18 cellular contexts compared by ENCODE assay signal in the genomic region with DNA sequence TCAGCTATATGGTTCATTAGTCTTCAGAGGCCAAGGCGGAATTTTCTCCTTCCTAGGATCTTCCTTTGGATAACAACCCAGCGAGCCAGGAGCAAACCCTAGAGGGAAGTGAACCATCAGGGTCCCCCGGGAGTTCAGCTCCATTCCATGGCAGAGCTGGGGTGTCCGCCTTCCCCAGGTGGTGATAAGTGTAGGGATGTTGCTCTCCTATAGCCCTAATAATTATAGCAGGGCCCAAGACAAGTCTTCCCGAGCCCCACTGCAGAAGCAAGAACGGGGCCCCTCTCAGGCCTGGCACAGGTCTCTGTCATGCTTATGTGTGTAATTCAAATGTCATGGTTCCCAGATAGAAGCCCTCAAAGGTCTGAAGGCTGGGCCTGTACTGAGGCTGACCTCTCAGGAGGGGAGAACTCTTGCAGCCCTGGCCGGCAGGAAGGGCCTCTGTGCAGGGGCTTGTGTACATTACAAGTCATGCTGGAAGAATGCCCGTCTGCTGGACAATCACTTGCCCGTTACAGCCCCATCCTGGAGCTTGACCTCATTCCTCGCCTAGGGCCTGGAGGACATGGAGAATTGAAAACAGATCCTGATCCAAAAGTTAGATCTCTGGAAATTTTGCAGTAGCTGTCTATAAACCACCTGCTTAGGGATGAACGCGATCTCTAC. TPM values are rescaled to one million over a fixed set of nuclear protein-coding genes. Genes with fewer than 3 reads are reported as not detected.
DNase-seq lines count a peak whose midpoint lies in the region; ATAC-seq and TF ChIP-seq lines count a peak whose summit lies in the region.
"Had no signal": no experiment of that assay in that cellular context is flagged by ENCODE, and none has a peak within 500 bp of the region (broad histone marks: within the 10 kb centered on the region; RNA-seq: fewer than 3 reads in every experiment).

No MANE protein-coding gene starts in this region.

- H3K9me3 ChIP-seq in smooth muscle cell (replicated peaks; ENCODE audit: low read depth): no peaks in the 10 kb centered on the region
- H3K9me3 ChIP-seq in thyroid gland: no peaks in the 10 kb centered on the region
- H3K9me3 ChIP-seq: mucosa of descending colon had no signal

- peak; percentile 28 for DNase-seq in GM13976 (ENCODE audit: low spot score)
- peak; percentile 37 for DNase-seq in fibroblast of villous mesenchyme (ENCODE audit: low read depth)
- DNase-seq in smooth muscle cell (lab: John Stamatoyannopoulos, UW; ENCODE audit: unreplicated experiment): no peak
- no peak for DNase-seq in GOT3 (lab: John Stamatoyannopoulos, UW)
- no peak for DNase-seq in activated T-cell treated with anti-CD3 and anti-CD28 coated beads, Interleukin-2, amount 50 U/mL, for 4 hours
- DNase-seq in thyroid gland: no peak
- DNase-seq: activated naive CD4-positive, alpha-beta T cell treated with anti-CD3 and anti-CD28 coated beads, Interleukin-2, amount 50 U/mL, for 16 hours; CD8-positive, alpha-beta T cell; foreskin melanocyte; KG1; NCI-H187 treated with DMSO at 0.1 percent for 48 hours; NCI-H748 treated with DMSO at 0.1 percent for 48 hours; SHP77; stimulated activated naive CD8-positive, alpha-beta T cell treated with anti-CD3 and anti-CD28 coated beads, Interleukin-15, Interleukin-2, amounts not matched to agents 100 U/mL and 50 U/mL, for 24 hours had no signal

- H3K36me3 Mint-ChIP-seq in activated T-cell treated with anti-CD3 and anti-CD28 coated beads, Interleukin-2, amount 50 U/mL, for 4 hours (ENCODE audit: insufficient read depth): no peaks in the 10 kb centered on the region
- H3K36me3 Mint-ChIP-seq: CD8-positive, alpha-beta T cell had no signal

- no peak overlapping the region for H3K9ac ChIP-seq in smooth muscle cell (ENCODE audit: low read depth)

- H3K4me3 ChIP-seq in fibroblast of villous mesenchyme (ENCODE audit: low read depth, low read length) (no peak overlapping the region), smooth muscle cell (no peak overlapping the region), thyroid gland (replicated peaks in 1 of 3) (no peak overlapping the region)
- H3K4me3 ChIP-seq: mucosa of descending colon had no signal

- no peak overlapping the region for H2AFZ ChIP-seq in smooth muscle cell (ENCODE audit: low read depth)

- intact Hi-C loops in thyroid gland (cut with DNase I): no loop called here

- TF ChIP-seq CTCF in GM13976 (IDR thresholded peaks at IDR 0.05; ENCODE audit: borderline replicate concordance, control extremely low read depth, extremely low read depth, insufficient read depth, missing control alignments) (no peak), VCaP (conservative IDR thresholded peaks at IDR 0.05) (no peak), fibroblast of villous mesenchyme (IDR thresholded peaks at IDR 0.05; ENCODE audit: insufficient read depth, low read depth, low read length) (no peak), smooth muscle cell (IDR thresholded peaks at IDR 0.05; ENCODE audit: borderline replicate concordance, insufficient read depth, poor library complexity, severe bottlenecking) (no peak), thyroid gland (IDR thresholded peaks at IDR 0.05) (no peak)

- H3K4me2 ChIP-seq in smooth muscle cell: peak overlapping the region; percentile 12

- H3K9me3 Mint-ChIP-seq in activated T-cell treated with anti-CD3 and anti-CD28 coated beads, Interleukin-2, amount 50 U/mL, for 4 hours: no peaks in the 10 kb centered on the region
- H3K9me3 Mint-ChIP-seq: CD8-positive, alpha-beta T cell; dendritic cell treated with granulocyte-macrophage colony-stimulating factor and Interleukin-4, amounts not matched to agents 40 ng/mL and 50 ng/mL, for 4 days had no signal

- H3K79me2 ChIP-seq in smooth muscle cell (ENCODE audit: low read depth): no peaks in the 10 kb centered on the region

- H3K27me3 ChIP-seq in smooth muscle cell (ENCODE audit: low read depth) (peaks cover 11% of the 10 kb centered on the region), thyroid gland (no peaks in the 10 kb centered on the region)

- in situ Hi-C loops in GM13976 (cut with MboI; ENCODE audit: low sequenced_read_pairs, unreplicated experiment): no loop called here

- no peak overlapping the region for H3K4me3 Mint-ChIP-seq in activated T-cell treated with anti-CD3 and anti-CD28 coated beads, Interleukin-2, amount 50 U/mL, for 4 hours
- H3K4me3 Mint-ChIP-seq: CD8-positive, alpha-beta T cell; dendritic cell treated with granulocyte-macrophage colony-stimulating factor and Interleukin-4, amounts not matched to agents 40 ng/mL and 50 ng/mL, for 4 days had no signal

- H3K27ac ChIP-seq in VCaP (peak overlapping the region; percentile 70), smooth muscle cell (ENCODE audit: low read depth) (no peak overlapping the region), thyroid gland (no peak overlapping the region)

- no peaks in the 10 kb centered on the region for H4K20me1 ChIP-seq in smooth muscle cell (ENCODE audit: low read depth)

- peaks cover 6% of the 10 kb centered on the region for H3K27me3 Mint-ChIP-seq in activated T-cell treated with anti-CD3 and anti-CD28 coated beads, Interleukin-2, amount 50 U/mL, for 4 hours (ENCODE audit: low read depth)

- TF ChIP-seq POLR2A in thyroid gland (IDR thresholded peaks at IDR 0.05): no peak
- no peak for TF ChIP-seq POLR2A in GM18505 (IDR thresholded peaks at IDR 0.05; ENCODE audit: borderline replicate concordance, extremely low read depth, insufficient read depth, insufficient read length)

- peaks cover 5% of the 10 kb centered on the region for H3K4me1 ChIP-seq in smooth muscle cell (ENCODE audit: low read depth)
- no peaks in the 10 kb centered on the region for H3K4me1 ChIP-seq in thyroid gland

- 65% methylated on average over 12 of the region's 12 CpGs for WGBS in smooth muscle cell (ENCODE audit: low lambda C conversion rate)
- 73 to 79% methylated on average over 11 to 12 of the region's 12 CpGs for WGBS in thyroid gland, 2 donors

- no peaks in the 10 kb centered on the region for H3K36me3 ChIP-seq in smooth muscle cell (ENCODE audit: low read depth)
- H3K36me3 ChIP-seq in thyroid gland: no peaks in the 10 kb centered on the region

- no peaks in the 10 kb centered on the region for H3K4me1 Mint-ChIP-seq in activated T-cell treated with anti-CD3 and anti-CD28 coated beads, Interleukin-2, amount 50 U/mL, for 4 hours (ENCODE audit: low read depth)

- ATAC-seq in activated T-cell treated with anti-CD3 and anti-CD28 coated beads, Interleukin-2, amount 50 U/mL, for 4 hours: no peak
- ATAC-seq in GM18505 (IDR thresholded peaks at IDR 0.05; ENCODE audit: unreplicated experiment): no peak
- ATAC-seq: CD8-positive, alpha-beta T cell; mucosa of descending colon; stimulated activated naive CD8-positive, alpha-beta T cell treated with anti-CD3 and anti-CD28 coated beads, Interleukin-15, Interleukin-2, amounts not matched to agents 100 U/mL and 50 U/mL, for 24 hours had no signal

- H3F3A ChIP-seq in smooth muscle cell (ENCODE audit: low read depth): no peaks in the 10 kb centered on the region

RNA-seq across cellular contexts. Expression of a gene that starts 17.3 kb away (rescaled TPM):
- total RNA-seq in fibroblast of villous mesenchyme (not detected in 2 replicates), smooth muscle cell (not detected in 2 replicates), thyroid gland (not detected)
- polyA plus RNA-seq in smooth muscle cell: not detected in 2 replicates
- under 1 TPM; 0.08 to 0.34 (median 0.27) TPM for total RNA-seq in activated T-cell treated with anti-CD3 and anti-CD28 coated beads, Interleukin-2, amount 50 U/mL, for 4 hours
- total RNA-seq: CD8-positive, alpha-beta T cell; mucosa of descending colon had no signal

Comparison
In these comparisons a context has a peak if more than half of its experiments do, and no peak if none do; other contexts are left out.
1. DNase-seq: peak in GM13976 (single experiment) and fibroblast of villous mesenchyme (single experiment); none in smooth muscle cell (single experiment), GOT3 (single experiment), activated T-cell treated with anti-CD3 and anti-CD28 coated beads, Interleukin-2, amount 50 U/mL, for 4 hours (single experiment) and thyroid gland (0 of 2).